ENCODE assay signal across 1 cellular context in genomic region chr10:22854935-22855421, GRCh38.
TF ChIP-seq lines count a peak whose summit lies in the region.

No MANE protein-coding gene starts in this region.

TF ChIP-seq in GM12878, 131 proteins besides CTCF, POLR2A, EP300 and RAD21 (continued from another document):
- no peak for TF ChIP-seq USF2 (IDR thresholded peaks at IDR 0.05; ENCODE audit: borderline replicate concordance, low read depth, low read length)
- no peak for TF ChIP-seq SREBF1 (IDR thresholded peaks at IDR 0.05; ENCODE audit: low read length)
TF ChIP-seq in GM12878: peak in this region for 0.
